In the genomic region with DNA sequence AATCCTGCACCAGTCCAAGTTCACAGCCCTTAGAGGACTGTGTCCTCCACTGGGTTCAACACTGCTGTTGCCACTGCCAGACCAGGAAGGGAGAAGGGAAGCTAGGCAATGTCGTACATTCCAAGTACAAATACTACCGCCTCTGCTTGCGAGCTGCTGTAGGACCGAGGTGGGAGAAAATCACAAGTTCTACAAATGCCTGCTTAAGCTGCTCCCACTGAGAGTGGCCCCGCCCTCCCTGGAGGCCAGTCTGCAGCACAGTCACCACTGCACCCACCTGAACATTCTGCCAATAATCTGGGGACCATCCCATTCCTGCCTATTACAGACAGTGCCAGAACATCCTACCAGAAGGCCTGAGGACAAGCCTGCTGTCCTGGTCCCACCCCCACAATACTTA, we compare ENCODE assay signal across 25 cellular contexts.
"Had no signal": no experiment of that assay in that cellular context is flagged by ENCODE, and none has a peak within 500 bp of the region (broad histone marks: within the 10 kb centered on the region; RNA-seq: fewer than 3 reads in every experiment).

No MANE protein-coding gene starts in this region.

- H3K4me3 ChIP-seq: left lung, lower lobe of right lung, neural progenitor cell, pancreas, right atrium auricular region, right lobe of liver, tibial nerve, vagina had no signal

- H3K27me3 ChIP-seq: left lung, neural progenitor cell, pancreas, right atrium auricular region, right lobe of liver, tibial nerve, vagina had no signal

- H3K4me1 Mint-ChIP-seq: immature natural killer cell; natural killer cell; nephron progenitor cell; stimulated activated effector memory CD8-positive, alpha-beta T cell treated with anti-CD3 and anti-CD28 coated beads, Interleukin-12 subunit alpha, Interleukin-12 subunit beta, amount 100 ng/mL, for 72 hours had no signal

- H2AFZ ChIP-seq: neural progenitor cell had no signal

- H3K9me3 Mint-ChIP-seq: type B pancreatic cell had no signal

- H3K27me3 Mint-ChIP-seq: progenitor cell of endocrine pancreas; stimulated activated naive CD8-positive, alpha-beta T cell treated with anti-CD3 and anti-CD28 coated beads, Interleukin-15, Interleukin-2, amounts not matched to agents 100 ng/mL and 50 ng/mL, for 24 hours; type B pancreatic cell had no signal

- H3K27ac Mint-ChIP-seq: immature natural killer cell; natural killer cell; nephron progenitor cell; neural progenitor cell; progenitor cell of endocrine pancreas; stimulated activated effector memory CD8-positive, alpha-beta T cell treated with anti-CD3 and anti-CD28 coated beads, Interleukin-12 subunit alpha, Interleukin-12 subunit beta, amount 100 ng/mL, for 72 hours; stimulated activated naive CD8-positive, alpha-beta T cell treated with anti-CD3 and anti-CD28 coated beads, Interleukin-15, Interleukin-2, amounts not matched to agents 100 ng/mL and 50 ng/mL, for 24 hours; type B pancreatic cell had no signal

- H3K36me3 ChIP-seq: left lung, lower lobe of right lung, neural progenitor cell, pancreas, right atrium auricular region, right lobe of liver, tibial nerve, vagina had no signal

- H3K4me3 Mint-ChIP-seq: immature natural killer cell; natural killer cell; nephron progenitor cell; neural progenitor cell; stimulated activated effector memory CD8-positive, alpha-beta T cell treated with anti-CD3 and anti-CD28 coated beads, Interleukin-12 subunit alpha, Interleukin-12 subunit beta, amount 100 ng/mL, for 72 hours; stimulated activated naive CD8-positive, alpha-beta T cell treated with anti-CD3 and anti-CD28 coated beads, Interleukin-15, Interleukin-2, amounts not matched to agents 100 ng/mL and 50 ng/mL, for 24 hours; type B pancreatic cell had no signal

- H3K9me3 ChIP-seq: lower lobe of right lung, pancreas, right lobe of liver, vagina had no signal

- H3K36me3 Mint-ChIP-seq: natural killer cell; neural progenitor cell; stimulated activated effector memory CD8-positive, alpha-beta T cell treated with anti-CD3 and anti-CD28 coated beads, Interleukin-12 subunit alpha, Interleukin-12 subunit beta, amount 100 ng/mL, for 72 hours; type B pancreatic cell had no signal

- H3K4me2 ChIP-seq: neural progenitor cell had no signal

- ATAC-seq: left colon; left lung; lower lobe of right lung; natural killer cell; pancreas; stimulated activated effector memory CD8-positive, alpha-beta T cell treated with anti-CD3 and anti-CD28 coated beads, Interleukin-12 subunit alpha, Interleukin-12 subunit beta, amount 100 ng/mL, for 72 hours had no signal

- H3K9ac ChIP-seq: neural progenitor cell had no signal

- H3K4me1 ChIP-seq: left lung, lower lobe of right lung, neural progenitor cell, pancreas, right atrium auricular region, right lobe of liver, tibial nerve, vagina had no signal

- H3K27ac ChIP-seq: left lung, lower lobe of right lung, neural progenitor cell, pancreas, right atrium auricular region, right lobe of liver, tibial nerve, vagina had no signal

- DNase-seq: head of caudate nucleus; immature natural killer cell; kidney; left colon; left lung; lower lobe of right lung; mammary epithelial cell; mesenchymal stem cell; natural killer cell; nephron progenitor cell; right lobe of liver; stimulated activated CD4-positive, alpha-beta T cell treated with anti-CD3 and anti-CD28 coated beads, Interleukin-12 subunit alpha, Interleukin-12 subunit beta, amount 100 ng/mL, for 4 hours; stimulated activated CD4-positive, alpha-beta T cell treated with anti-CD3 and anti-CD28 coated beads, Interleukin-15, amount 100 ng/mL, for 24 hours; stimulated activated CD4-positive, alpha-beta T cell treated with anti-CD3 and anti-CD28 coated beads, Interleukin-2, amount 100 ng/mL, for 24 hours; stimulated activated CD4-positive, alpha-beta T cell treated with anti-CD3 and anti-CD28 coated beads, Interleukin-4, amount 100 ng/mL, for 1 hour; stimulated activated naive CD4-positive, alpha-beta T cell had no signal
